28 cellular contexts compared by ENCODE assay signal in genomic region chr3:105152987-105153386, GRCh38.
"Had no signal": no experiment of that assay in that cellular context is flagged by ENCODE, and none has a peak within 500 bp of the region (broad histone marks: within the 10 kb centered on the region; RNA-seq: fewer than 3 reads in every experiment).

No MANE protein-coding gene starts in this region.

- H3K4me3 ChIP-seq: neural progenitor cell, ovary, psoas muscle, right lobe of liver, skin epidermis, smooth muscle cell, spleen, suprapubic skin, testis, tibial artery, transverse colon, upper lobe of right lung, uterus had no signal

- H3K9me3 ChIP-seq: ovary, psoas muscle, right lobe of liver, suprapubic skin, testis, tibial artery, transverse colon, upper lobe of right lung, uterus had no signal

- H3K79me2 ChIP-seq: parathyroid adenoma had no signal

- ATAC-seq: natural killer cell; psoas muscle; right cardiac atrium; stimulated activated memory B cell treated with anti-CD40 and anti-IgM and Interleukin-4, amounts not matched to agents 10 μg/mL and 1 μg/mL and 100 μg/mL, for 72 hours; stimulated activated naive CD8-positive, alpha-beta T cell treated with anti-CD3 and anti-CD28 coated beads, Interleukin-15, amount 100 ng/mL, for 72 hours; stimulated activated naive CD8-positive, alpha-beta T cell treated with anti-CD3 and anti-CD28 coated beads, Interleukin-15, Interleukin-2, amounts not matched to agents 100 U/mL and 50 U/mL, for 24 hours; upper lobe of right lung had no signal

- H3K9ac ChIP-seq: neural progenitor cell, parathyroid adenoma had no signal

- H3K27me3 ChIP-seq: neural progenitor cell, ovary, right lobe of liver, spleen, suprapubic skin, testis, tibial artery, transverse colon, upper lobe of right lung, uterus had no signal

- H3K4me2 ChIP-seq: neural progenitor cell, smooth muscle cell had no signal

- DNase-seq: natural killer cell; occipital lobe; ovary; posterior cingulate gyrus; psoas muscle; right cardiac atrium; right lobe of liver; spleen; stimulated activated CD4-positive, alpha-beta T cell treated with anti-CD3 and anti-CD28 coated beads, Interleukin-12 subunit alpha, Interleukin-12 subunit beta, amount 100 ng/mL, for 4 hours; stimulated activated CD4-positive, alpha-beta T cell treated with anti-CD3 and anti-CD28 coated beads, Interleukin-1b, Interleukin-23, amount 100 ng/mL, for 48 hours; stimulated activated CD4-positive, alpha-beta T cell treated with anti-CD3 and anti-CD28 coated beads, Interleukin-4, amount 100 ng/mL, for 1 hour; stimulated activated CD4-positive, alpha-beta T cell treated with anti-CD3 and anti-CD28 coated beads, Interleukin-4, amount 100 ng/mL, for 4 hours; stimulated activated CD8-positive, alpha-beta memory T cell treated with anti-CD3 and anti-CD28 coated beads, Interleukin-4, amount 100 ng/mL, for 48 hours; stimulated activated naive CD4-positive, alpha-beta T cell; stimulated activated naive CD8-positive, alpha-beta T cell treated with anti-CD3 and anti-CD28 coated beads, Interleukin-15, amount 100 ng/mL, for 72 hours; stimulated activated naive CD8-positive, alpha-beta T cell treated with anti-CD3 and anti-CD28 coated beads, Interleukin-15, Interleukin-2, amounts not matched to agents 100 U/mL and 50 U/mL, for 24 hours; substantia nigra; testis; tibial artery; transverse colon; upper lobe of right lung; uterus had no signal

- H2AFZ ChIP-seq: neural progenitor cell, parathyroid adenoma had no signal

- H3K36me3 ChIP-seq: ovary, right lobe of liver, spleen, suprapubic skin, tibial artery, transverse colon, upper lobe of right lung, uterus had no signal

- H3K27ac ChIP-seq: neural progenitor cell, ovary, parathyroid adenoma, psoas muscle, right lobe of liver, skin epidermis, spleen, suprapubic skin, testis, tibial artery, transverse colon, upper lobe of right lung, uterus had no signal

- H3K4me1 ChIP-seq: parathyroid adenoma, psoas muscle, spleen, suprapubic skin, testis, tibial artery, transverse colon, upper lobe of right lung, uterus had no signal
